8 cellular contexts compared by ENCODE assay signal in the genomic region with DNA sequence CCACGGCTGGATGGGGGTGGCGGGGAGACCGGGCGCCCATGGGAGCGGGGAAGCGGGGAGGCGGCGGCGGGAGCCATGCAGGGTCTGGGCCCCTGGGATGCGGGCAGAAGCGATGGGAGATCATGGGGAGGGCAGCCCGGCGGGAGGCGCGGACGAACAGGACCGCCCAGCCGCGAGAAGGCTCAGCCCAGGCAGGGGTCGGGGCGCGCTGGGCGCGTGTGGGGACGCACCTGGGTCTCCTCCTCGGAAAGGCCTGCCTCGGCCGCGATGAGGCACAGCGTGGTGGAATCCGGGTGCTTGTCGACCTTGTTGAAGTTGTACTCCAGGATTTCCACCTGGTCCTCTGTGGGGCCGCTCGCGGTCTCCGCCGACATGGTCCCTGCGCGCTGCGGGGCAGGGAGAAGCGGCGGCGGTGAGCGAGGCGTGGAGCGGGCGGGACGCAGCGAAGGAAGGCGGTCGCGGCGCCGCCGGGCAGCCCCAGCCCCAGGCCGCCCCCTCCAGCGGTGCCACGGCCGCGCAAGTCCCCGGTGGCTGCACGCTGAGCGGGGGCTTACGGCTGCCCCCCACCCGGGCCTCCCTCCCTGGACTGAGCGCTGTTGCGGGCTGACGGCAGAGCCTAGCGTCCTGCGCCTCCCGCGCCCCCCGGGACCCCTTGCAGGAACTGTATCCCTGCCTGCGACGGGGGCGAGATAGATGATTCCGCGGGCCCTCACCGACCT. TPM values are rescaled to one million over a fixed set of nuclear protein-coding genes. Genes with fewer than 3 reads are reported as not detected.
A peak's percentile ranks its signal among the peaks of the same experiment; 100 is the strongest.
DNase-seq lines count a peak whose midpoint lies in the region; ATAC-seq, FAIRE-seq and TF ChIP-seq lines count a peak whose summit lies in the region.

No MANE protein-coding gene starts in this region.

- ATAC-seq in GM19455 (IDR thresholded peaks at IDR 0.05; ENCODE audit: unreplicated experiment): no peak

- no peaks in the 10 kb centered on the region for H3K36me3 ChIP-seq in osteoblast (ENCODE audit: insufficient read depth, low read length)

- H3K4me1 ChIP-seq in osteoblast (ENCODE audit: insufficient read depth, low read length): peaks cover 6% of the 10 kb centered on the region

- H3K4me3 ChIP-seq in osteoblast (ENCODE audit: insufficient read depth, low read length): peak overlapping the region; percentile 67

- H3K4me2 ChIP-seq in osteoblast (ENCODE audit: insufficient read depth, low read length): peak overlapping the region; percentile 79

- H2AFZ ChIP-seq in osteoblast (ENCODE audit: low read length): peak overlapping the region; percentile 88

- H3K27ac ChIP-seq in osteoblast (ENCODE audit: low read depth, low read length): no peak overlapping the region

- no peaks in the 10 kb centered on the region for H4K20me1 ChIP-seq in osteoblast (ENCODE audit: insufficient read depth, low read length)

- H3K79me2 ChIP-seq in osteoblast (ENCODE audit: insufficient read depth, low read length): no peaks in the 10 kb centered on the region

- TF ChIP-seq CTCF in osteoblast (IDR thresholded peaks at IDR 0.05; ENCODE audit: extremely low read depth, low read depth, low read length): no peak

- DNase-seq in NCI-H82 (lab: John Stamatoyannopoulos, UW): peak; percentile 37
- no peak for DNase-seq in NCI-H82 treated with DMSO at 0.1 percent for 48 hours (lab: John Stamatoyannopoulos, UW; ENCODE audit: unreplicated experiment)
- DNase-seq in activated T-cell treated with anti-CD3 and anti-CD28 coated beads, Interleukin-2, amount 50 U/mL, for 48 hours: peak; percentile 65 to 69
- DNase-seq in frontal cortex (ENCODE audit: low spot score in 2 of 2): peak; percentile 38 to 40
- peak; percentile 81 for DNase-seq in osteoblast (ENCODE audit: insufficient read length, low spot score, missing footprints)
- DNase-seq in inferior parietal cortex (ENCODE audit: extremely low spot score): no peak
- no peak for DNase-seq in NCI-H2107 treated with DMSO at 0.1 percent for 48 hours (lab: John Stamatoyannopoulos, UW; ENCODE audit: unreplicated experiment)

- FAIRE-seq in frontal cortex (lab: Jason Lieb, UNC): no peak

- peaks cover 72% of the 10 kb centered on the region for H3K27me3 ChIP-seq in osteoblast (ENCODE audit: insufficient read depth, low read length)

- no peaks in the 10 kb centered on the region for H3K9me3 ChIP-seq in osteoblast (ENCODE audit: low read depth, low read length)

RNA-seq across cellular contexts. Expression of a gene that starts 25.3 kb away (rescaled TPM):
- total RNA-seq in frontal cortex (78.7 TPM), osteoblast (0.29 and 0.36 TPM in 2 replicates)

Comparison
In these comparisons a context has a peak if more than half of its experiments do, and no peak if none do; other contexts are left out.
1. DNase-seq: peak in NCI-H82 (single experiment), activated T-cell treated with anti-CD3 and anti-CD28 coated beads, Interleukin-2, amount 50 U/mL, for 48 hours (2 of 2), frontal cortex (2 of 2) and osteoblast (single experiment); none in NCI-H82 treated with DMSO at 0.1 percent for 48 hours (single experiment), inferior parietal cortex (single experiment) and NCI-H2107 treated with DMSO at 0.1 percent for 48 hours (single experiment).
2. RNA of a gene that starts 25.3 kb away (total RNA-seq): 78.7 TPM in frontal cortex (single experiment); 0.29 to 0.36 TPM in osteoblast; every median in the first group is over 10 times any median in the second.